ENCODE assay signal across 22 cellular contexts in the genomic region with DNA sequence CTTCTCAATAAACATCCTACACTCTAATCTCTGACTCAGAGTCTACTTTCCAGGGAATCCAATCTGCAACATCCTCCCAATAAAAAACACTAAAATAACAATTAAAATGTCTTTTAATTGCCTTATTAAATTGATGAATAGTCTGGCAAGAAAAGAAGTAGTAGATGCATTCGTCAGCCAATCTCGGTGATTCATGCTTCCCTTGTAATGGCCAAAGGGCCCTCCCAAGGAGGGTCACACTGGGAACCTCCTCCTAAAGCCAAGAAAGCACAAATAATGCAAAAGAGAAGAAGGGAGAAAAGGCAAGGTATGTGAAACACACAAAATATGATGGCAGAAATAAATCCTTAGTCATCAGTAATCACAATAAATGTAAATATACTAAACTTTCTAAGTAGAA. TPM values are rescaled to one million over a fixed set of nuclear protein-coding genes. Genes with fewer than 3 reads are reported as not detected.
"Had no signal": no experiment of that assay in that cellular context is flagged by ENCODE, and none has a peak within 500 bp of the region (broad histone marks: within the 10 kb centered on the region; RNA-seq: fewer than 3 reads in every experiment).

No MANE protein-coding gene starts in this region.

- H3K9me3 ChIP-seq: SJCRH30 had no signal

- H3K4me1 Mint-ChIP-seq: IgD-negative memory B cell had no signal

- H3K27me3 ChIP-seq: MG63, SJCRH30 had no signal

- H3K36me3 ChIP-seq: MG63, SJCRH30 had no signal

- ATAC-seq: Panc1, Right ventricle myocardium inferior, SK-N-SH treated with all-trans-retinoic acid at 6 μM for 48 hours had no signal

- DNase-seq: KBM-7, MG63, NCI-H1092, NCI-H1105 treated with DMSO at 0.1 percent for 48 hours, NCI-H1417 treated with DMSO at 0.1 percent for 48 hours, NCI-H146, NCI-H1694 treated with DMSO at 0.1 percent for 48 hours, NCI-H1930, NCI-H2081, NCI-H2107, NCI-H2227 treated with DMSO at 0.1 percent for 48 hours, NCI-H524, NCI-H69, NCI-H774, SHP77 treated with DMSO at 0.1 percent for 48 hours, SJCRH30 had no signal

- H3K4me3 ChIP-seq: MG63, SJCRH30 had no signal

- H3K27ac ChIP-seq: SJCRH30 had no signal

- H3K4me3 Mint-ChIP-seq: IgD-negative memory B cell had no signal

- H3K4me1 ChIP-seq: SJCRH30 had no signal

- H3K27ac Mint-ChIP-seq: IgD-negative memory B cell had no signal

RNA-seq across cellular contexts. Expression of a gene that starts 16.8 kb away (rescaled TPM):
- total RNA-seq: HT-29, NCI-H460 had no signal
